Comparison of ENCODE assay signal across 21 cellular contexts in the genomic region with DNA sequence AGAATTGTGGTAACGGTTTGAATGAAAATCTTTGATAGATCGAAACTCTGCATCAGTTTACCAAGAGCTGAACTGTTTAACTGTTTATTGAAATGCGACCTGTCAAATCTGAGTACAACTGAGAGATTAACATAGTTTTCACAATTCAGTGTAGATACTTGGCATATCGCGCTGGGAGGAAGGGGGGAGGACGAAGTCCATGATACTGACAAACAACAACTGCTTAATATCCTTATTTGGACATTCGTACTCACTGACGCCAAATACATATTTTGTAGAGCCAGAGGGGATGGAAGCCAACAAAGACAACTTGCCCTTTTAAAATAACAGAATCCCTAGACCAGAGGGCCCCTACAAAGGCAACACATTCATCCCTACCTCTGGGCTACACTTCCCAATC.
A peak's percentile ranks its signal among the peaks of the same experiment; 100 is the strongest.
DNase-seq lines count a peak whose midpoint lies in the region; ATAC-seq and TF ChIP-seq lines count a peak whose summit lies in the region.
"Had no signal": no experiment of that assay in that cellular context is flagged by ENCODE, and none has a peak within 500 bp of the region (broad histone marks: within the 10 kb centered on the region; RNA-seq: fewer than 3 reads in every experiment).

No MANE protein-coding gene starts in this region.

- H3K27me3 ChIP-seq in heart right ventricle (no peaks in the 10 kb centered on the region), testis (no peaks in the 10 kb centered on the region), gastroesophageal sphincter (no peaks in the 10 kb centered on the region)
- H3K27me3 ChIP-seq: neutrophil had no signal

- DNase-seq in heart right ventricle (no peak), mucosa of gallbladder (ENCODE audit: low spot score) (peak; percentile 46), testis (no peak), NCI-H146 (lab: John Stamatoyannopoulos, UW) (no peak)
- DNase-seq in naive thymus-derived CD8-positive, alpha-beta T cell = no peak
- no peak for DNase-seq in stimulated activated CD4-positive, alpha-beta T cell treated with anti-CD3 and anti-CD28 coated beads, Interleukin-4, amount 100 ng/mL, for 4 hours
- DNase-seq: activated CD4-positive, alpha-beta T cell treated with anti-CD3 and anti-CD28 coated beads for 4 hours; CD8-positive, alpha-beta T cell; DMS153; effector memory CD4-positive, alpha-beta T cell; GDM1; NCI-H1092 treated with DMSO at 0.1 percent for 48 hours; NK-92 treated with Interleukin-12 subunit alpha and Interleukin-12 subunit beta, amount 100 ng/mL, for 24 hours; substantia nigra had no signal

- TF ChIP-seq POLR2A in testis (IDR thresholded peaks at IDR 0.05) (no peak), gastroesophageal sphincter (IDR thresholded peaks at IDR 0.05) (no peak)

- no peak overlapping the region for H3K27ac Mint-ChIP-seq in naive thymus-derived CD8-positive, alpha-beta T cell
- H3K27ac Mint-ChIP-seq: activated naive CD4-positive, alpha-beta T cell treated with anti-CD3 and anti-CD28 coated beads, Interleukin-2, amount 50 U/mL, for 72 hours; activated T-helper 1 cell treated with anti-CD3 and anti-CD28 coated beads, Interleukin-12 subunit alpha, Interleukin-12 subunit beta, Interleukin-2, Interleukin-4 antibody, amounts not matched to agents 30 ng/mL and 10 ng/mL and 1 ng/mL, durations not matched to agents 14 hours and 24 hours and 36 hours; CD8-positive, alpha-beta T cell; T-helper 1 cell treated with Interleukin-12 subunit alpha and Interleukin-12 subunit beta and Interleukin-4 antibody, amounts not matched to agents 30 μg/mL and 1 μg/mL, for 36 hours had no signal

- peaks cover 2 to 4% (median 4%) of the 10 kb centered on the region in 3 donors for H3K36me3 Mint-ChIP-seq in naive thymus-derived CD8-positive, alpha-beta T cell
- H3K36me3 Mint-ChIP-seq: activated naive CD4-positive, alpha-beta T cell treated with anti-CD3 and anti-CD28 coated beads, Interleukin-2, amount 50 U/mL, for 72 hours; CD8-positive, alpha-beta T cell had no signal

- ATAC-seq in heart right ventricle (peak in 7 of 8 donors; percentile 57 to 76 (median 65)), gastroesophageal sphincter (no peak)
- no peak for ATAC-seq in naive thymus-derived CD8-positive, alpha-beta T cell
- ATAC-seq: activated naive CD4-positive, alpha-beta T cell treated with anti-CD3 and anti-CD28 coated beads, Interleukin-2, amount 50 U/mL, for 72 hours; CD8-positive, alpha-beta T cell; Panc1 had no signal

- H3K27me3 Mint-ChIP-seq in naive thymus-derived CD8-positive, alpha-beta T cell = peaks cover 0 to 2% (median 0%) of the 10 kb centered on the region in 5 donors

- H3K9me3 ChIP-seq in heart right ventricle (peaks cover 0 to 13% (median 0%) of the 10 kb centered on the region in 11 donors), testis (no peaks in the 10 kb centered on the region), gastroesophageal sphincter (no peaks in the 10 kb centered on the region)
- H3K9me3 ChIP-seq: neutrophil had no signal

- POLR2A ChIA-PET in naive thymus-derived CD8-positive, alpha-beta T cell (lab: Charles Lee) = no interaction called here

- H3K4me3 ChIP-seq in heart right ventricle (no peak overlapping the region), testis (no peak overlapping the region), gastroesophageal sphincter (no peak overlapping the region)

- H3K36me3 ChIP-seq in heart right ventricle (no peaks in the 10 kb centered on the region), testis (ENCODE audit: low read depth, missing control alignments) (no peaks in the 10 kb centered on the region), gastroesophageal sphincter (no peaks in the 10 kb centered on the region)
- H3K36me3 ChIP-seq: neutrophil had no signal

- no peak for TF ChIP-seq EP300 in gastroesophageal sphincter (IDR thresholded peaks at IDR 0.05)

- 59 to 60% (median 59%) methylated on average over 8 of the region's 8 CpGs for WGBS in adipose tissue, 3 donors
- WGBS in heart right ventricle, 2 donors = 60 to 70% methylated on average over 8 of the region's 8 CpGs
- WGBS in testis, 2 donors = 54 to 64% methylated on average over 8 of the region's 8 CpGs
- WGBS in gastroesophageal sphincter (ENCODE audit: low coverage in 1 of 2), 2 donors = 68 to 77% methylated on average over 8 of the region's 8 CpGs

- intact Hi-C loops in heart right ventricle (cut with DNase I) (loop anchor here in 1 of 10 donors (10.0 kb wide), 1 partner anchor 122 kb away; no protein-coding TSS in a partner anchor), testis (cut with DNase I; ENCODE audit: low total_unique reads) (no loop called here)

- H3K9me3 Mint-ChIP-seq in naive thymus-derived CD8-positive, alpha-beta T cell = peaks cover 0 to 5% (median 0%) of the 10 kb centered on the region in 9 donors
- H3K9me3 Mint-ChIP-seq: T-helper 1 cell treated with Interleukin-12 subunit alpha and Interleukin-12 subunit beta and Interleukin-4 antibody, amounts not matched to agents 30 μg/mL and 1 μg/mL, for 36 hours had no signal

- H3K4me1 Mint-ChIP-seq in naive thymus-derived CD8-positive, alpha-beta T cell = peaks cover 0 to 9% (median 2%) of the 10 kb centered on the region in 4 donors

- TF ChIP-seq CTCF in heart right ventricle (IDR thresholded peaks at IDR 0.05) = no peak
- no peak for TF ChIP-seq CTCF in testis (IDR thresholded peaks at IDR 0.05)
- no peak for TF ChIP-seq CTCF in gastroesophageal sphincter (IDR thresholded peaks at IDR 0.05)

- no peak overlapping the region for H3K4me3 Mint-ChIP-seq in naive thymus-derived CD8-positive, alpha-beta T cell
- H3K4me3 Mint-ChIP-seq: activated T-helper 1 cell treated with anti-CD3 and anti-CD28 coated beads, Interleukin-12 subunit alpha, Interleukin-12 subunit beta, Interleukin-2, Interleukin-4 antibody, amounts not matched to agents 30 ng/mL and 10 ng/mL and 1 ng/mL, durations not matched to agents 14 hours and 24 hours and 36 hours; CD8-positive, alpha-beta T cell; T-helper 1 cell treated with Interleukin-12 subunit alpha and Interleukin-12 subunit beta and Interleukin-4 antibody, amounts not matched to agents 30 μg/mL and 1 μg/mL, for 36 hours had no signal

- peaks cover 0 to 28% (median 16%) of the 10 kb centered on the region in 9 donors for H3K4me1 ChIP-seq in heart right ventricle
- H3K4me1 ChIP-seq in testis = no peaks in the 10 kb centered on the region
- peaks cover 0 to 11% (median 10%) of the 10 kb centered on the region in 3 donors for H3K4me1 ChIP-seq in gastroesophageal sphincter

- peak overlapping the region; percentile 26 for H3K27ac ChIP-seq in adipose tissue (ENCODE audit: low read depth, low read length)
- H3K27ac ChIP-seq in heart right ventricle = peak overlapping the region in 8 of 10 donors; percentile 12 to 65 (median 44)
- H3K27ac ChIP-seq in testis = peak overlapping the region; percentile 15 to 47
- H3K27ac ChIP-seq in gastroesophageal sphincter = peak overlapping the region in 2 of 4 donors; percentile 16 to 17
- H3K27ac ChIP-seq: neutrophil had no signal

Comparison
In these comparisons a context has a peak if more than half of its experiments do, and no peak if none do; other contexts are left out.
1. ATAC-seq: peak in heart right ventricle (7 of 8); none in naive thymus-derived CD8-positive, alpha-beta T cell (0 of 2) and gastroesophageal sphincter (single experiment).